10 cellular contexts compared by ENCODE assay signal in genomic region chr16:80369559-80369958, GRCh38.
DNase-seq lines count a peak whose midpoint lies in the region; ATAC-seq and TF ChIP-seq lines count a peak whose summit lies in the region.
"Had no signal": no experiment of that assay in that cellular context is flagged by ENCODE, and none has a peak within 500 bp of the region (broad histone marks: within the 10 kb centered on the region; RNA-seq: fewer than 3 reads in every experiment).

No MANE protein-coding gene starts in this region.

- no peaks in the 10 kb centered on the region for H3K9me2 ChIP-seq in PC-9 (ENCODE audit: insufficient read depth)

- H3K9me3 Mint-ChIP-seq in neural crest cell, result peaks cover 9% of the 10 kb centered on the region
- peaks cover 7% of the 10 kb centered on the region for H3K9me3 Mint-ChIP-seq in activated naive CD8-positive, alpha-beta T cell treated with anti-CD3 and anti-CD28 coated beads, Interleukin-2, amount 50 U/mL, for 24 hours
- H3K9me3 Mint-ChIP-seq in activated CD8-positive, alpha-beta T cell treated with anti-CD3 and anti-CD28 coated beads for 36 hours, result peaks cover 4% of the 10 kb centered on the region

- H3K79me2 ChIP-seq in PC-9 (ENCODE audit: low read depth) (no peaks in the 10 kb centered on the region), fibroblast of lung (ENCODE audit: control insufficient read depth, insufficient read depth, low read length) (no peaks in the 10 kb centered on the region)

- H3K9ac ChIP-seq in fibroblast of lung (ENCODE audit: insufficient read depth, low read length), result no peak overlapping the region

- no peaks in the 10 kb centered on the region for H3F3A ChIP-seq in PC-9 (ENCODE audit: insufficient read depth, low read depth)

- H2AFZ ChIP-seq in PC-9 (no peak overlapping the region), fibroblast of lung (ENCODE audit: low read length) (no peak overlapping the region)

- intact Hi-C loops in PC-9 (cut with micrococcal nuclease; ENCODE audit: unreplicated experiment), result no loop called here
- intact Hi-C loops in activated CD8-positive, alpha-beta T cell treated with anti-CD3 and anti-CD28 coated beads for 36 hours (cut with micrococcal nuclease), result no loop called here

- DNase-seq in PC-9, result peak in 1 of 2 experiments; percentile 3
- peak; percentile 59 to 64 for DNase-seq in fibroblast of lung (ENCODE audit: low read depth in 2 of 2)
- peak; percentile 31 for DNase-seq in neural crest cell (ENCODE audit: low read depth, low spot score)
- no peak for DNase-seq in activated naive CD8-positive, alpha-beta T cell treated with anti-CD3 and anti-CD28 coated beads, Interleukin-2, amount 50 U/mL, for 24 hours
- DNase-seq in activated naive CD4-positive, alpha-beta T cell treated with Interleukin-2 at 50 U/mL for 16 hours, result no peak
- no peak for DNase-seq in activated CD8-positive, alpha-beta T cell treated with anti-CD3 and anti-CD28 coated beads for 36 hours
- DNase-seq: naive B cell had no signal

- CTCF ChIA-PET in PC-9 (lab: Charles Lee), result no interaction called here
- CTCF ChIA-PET in activated CD8-positive, alpha-beta T cell treated with anti-CD3 and anti-CD28 coated beads for 36 hours (lab: Charles Lee), result no interaction called here

- H3K4me1 Mint-ChIP-seq in neural crest cell, result peaks cover 11% of the 10 kb centered on the region
- H3K4me1 Mint-ChIP-seq in activated naive CD8-positive, alpha-beta T cell treated with anti-CD3 and anti-CD28 coated beads, Interleukin-2, amount 50 U/mL, for 24 hours, result no peaks in the 10 kb centered on the region
- H3K4me1 Mint-ChIP-seq in activated CD8-positive, alpha-beta T cell treated with anti-CD3 and anti-CD28 coated beads for 36 hours (ENCODE audit: low read depth), result no peaks in the 10 kb centered on the region
- H3K4me1 Mint-ChIP-seq: naive B cell had no signal

- H3K36me3 ChIP-seq in PC-9 (ENCODE audit: low read depth), result no peaks in the 10 kb centered on the region
- H3K36me3 ChIP-seq in fibroblast of lung (ENCODE audit: control insufficient read depth, insufficient read depth, low read length), result no peaks in the 10 kb centered on the region

- POLR2A ChIA-PET in PC-9 (lab: Charles Lee; ENCODE audit: unreplicated experiment), result no interaction called here
- POLR2A ChIA-PET in activated CD8-positive, alpha-beta T cell treated with anti-CD3 and anti-CD28 coated beads for 36 hours (lab: Charles Lee), result no interaction called here

- ATAC-seq in HG02884 (IDR thresholded peaks at IDR 0.05; ENCODE audit: unreplicated experiment), result no peak
- ATAC-seq in activated naive CD8-positive, alpha-beta T cell treated with anti-CD3 and anti-CD28 coated beads, Interleukin-2, amount 50 U/mL, for 24 hours, result no peak
- no peak for ATAC-seq in activated CD8-positive, alpha-beta T cell treated with anti-CD3 and anti-CD28 coated beads for 36 hours

- BruUV-seq in PC-9 (replicated peaks; lab: Mats Ljungman, UMichigan), result no TSS peak

- H3K27ac Mint-ChIP-seq in neural crest cell (ENCODE audit: unreplicated experiment), result no peak overlapping the region
- no peak overlapping the region for H3K27ac Mint-ChIP-seq in activated naive CD8-positive, alpha-beta T cell treated with anti-CD3 and anti-CD28 coated beads, Interleukin-2, amount 50 U/mL, for 24 hours
- no peak overlapping the region for H3K27ac Mint-ChIP-seq in activated CD8-positive, alpha-beta T cell treated with anti-CD3 and anti-CD28 coated beads for 36 hours
- H3K27ac Mint-ChIP-seq: naive B cell had no signal

- H3K27ac ChIP-seq in PC-9 (no peak overlapping the region), fibroblast of lung (ENCODE audit: insufficient read depth, low read length) (no peak overlapping the region)
- H3K27ac ChIP-seq: SK-N-MC had no signal

- H3K9me3 ChIP-seq in PC-9 (ENCODE audit: insufficient read depth, low read depth) (no peaks in the 10 kb centered on the region), fibroblast of lung (ENCODE audit: control insufficient read depth, insufficient read depth, low read depth, low read length) (no peaks in the 10 kb centered on the region)

- H3K36me3 Mint-ChIP-seq in neural crest cell (ENCODE audit: low read depth), result peaks cover 5% of the 10 kb centered on the region
- H3K36me3 Mint-ChIP-seq in activated naive CD8-positive, alpha-beta T cell treated with anti-CD3 and anti-CD28 coated beads, Interleukin-2, amount 50 U/mL, for 24 hours (ENCODE audit: low read depth), result no peaks in the 10 kb centered on the region
- no peaks in the 10 kb centered on the region for H3K36me3 Mint-ChIP-seq in activated CD8-positive, alpha-beta T cell treated with anti-CD3 and anti-CD28 coated beads for 36 hours (ENCODE audit: low read depth)
- H3K36me3 Mint-ChIP-seq: naive B cell had no signal

- no peak overlapping the region for H3K4me3 Mint-ChIP-seq in neural crest cell
- H3K4me3 Mint-ChIP-seq in activated naive CD8-positive, alpha-beta T cell treated with anti-CD3 and anti-CD28 coated beads, Interleukin-2, amount 50 U/mL, for 24 hours, result no peak overlapping the region
- no peak overlapping the region for H3K4me3 Mint-ChIP-seq in activated CD8-positive, alpha-beta T cell treated with anti-CD3 and anti-CD28 coated beads for 36 hours
- H3K4me3 Mint-ChIP-seq: naive B cell had no signal

- peaks cover 3% of the 10 kb centered on the region for H3K27me3 Mint-ChIP-seq in neural crest cell (ENCODE audit: low read depth)
- peaks cover 2% of the 10 kb centered on the region for H3K27me3 Mint-ChIP-seq in activated naive CD8-positive, alpha-beta T cell treated with anti-CD3 and anti-CD28 coated beads, Interleukin-2, amount 50 U/mL, for 24 hours
- H3K27me3 Mint-ChIP-seq in activated CD8-positive, alpha-beta T cell treated with anti-CD3 and anti-CD28 coated beads for 36 hours, result peaks cover 2% of the 10 kb centered on the region
- H3K27me3 Mint-ChIP-seq: naive B cell had no signal

- H4K20me1 ChIP-seq in PC-9 (ENCODE audit: insufficient read depth) (no peaks in the 10 kb centered on the region), fibroblast of lung (ENCODE audit: control insufficient read depth, extremely low read depth, insufficient read depth, low read length) (no peaks in the 10 kb centered on the region)

- no peak overlapping the region for H3K4me3 ChIP-seq in GM12875 (ENCODE audit: low read depth, low read length)
- H3K4me3 ChIP-seq in PC-9, result no peak overlapping the region
- no peak overlapping the region for H3K4me3 ChIP-seq in fibroblast of lung (replicated peaks in 1 of 4; ENCODE audit: control extremely low read depth in 1 of 4, insufficient read depth in 1 of 4, low read depth in 3 of 4, low read length in 4 of 4)
- H3K4me3 ChIP-seq: SK-N-MC had no signal

- H3K27me3 ChIP-seq in PC-9 (ENCODE audit: insufficient read depth, low read depth) (peaks cover 14% of the 10 kb centered on the region; the same call in 1 of the 2 replicates), fibroblast of lung (ENCODE audit: control insufficient read depth, insufficient read depth, low read length) (no peaks in the 10 kb centered on the region)

- H3K4me1 ChIP-seq in PC-9 (replicated peaks; ENCODE audit: insufficient read depth), result no peaks in the 10 kb centered on the region
- H3K4me1 ChIP-seq in fibroblast of lung (ENCODE audit: control insufficient read depth, extremely low read depth, insufficient read depth, low read length), result no peaks in the 10 kb centered on the region

- no peak overlapping the region for H3K4me2 ChIP-seq in PC-9
- H3K4me2 ChIP-seq in fibroblast of lung (ENCODE audit: extremely low read depth, insufficient read depth, low read length), result no peak overlapping the region

- TF ChIP-seq CTCF in GM12875 (IDR thresholded peaks at IDR 0.05; ENCODE audit: borderline replicate concordance, insufficient read depth, low read depth, low read length) (peak; percentile 28; the same call in 1 of the 2 replicates), PC-9 (conservative IDR thresholded peaks at IDR 0.05) (peak; percentile 48), fibroblast of lung (conservative IDR thresholded peaks at IDR 0.05 in 1 of 2, IDR thresholded peaks at IDR 0.05 in 1 of 2; ENCODE audit: low read depth in 1 of 2, low read length in 2 of 2) (peak; percentile 68 to 78), neural crest cell (conservative IDR thresholded peaks at IDR 0.05) (peak; percentile 69)
- no peak for TF ChIP-seq CTCF in activated CD8-positive, alpha-beta T cell treated with anti-CD3 and anti-CD28 coated beads for 36 hours (IDR thresholded peaks at IDR 0.05)

Comparison
In these comparisons a context has a peak if more than half of its experiments do, and no peak if none do; other contexts are left out.
1. DNase-seq: peak in fibroblast of lung (2 of 2) and neural crest cell (single experiment); none in activated naive CD8-positive, alpha-beta T cell treated with anti-CD3 and anti-CD28 coated beads, Interleukin-2, amount 50 U/mL, for 24 hours (single experiment), activated naive CD4-positive, alpha-beta T cell treated with Interleukin-2 at 50 U/mL for 16 hours (single experiment) and activated CD8-positive, alpha-beta T cell treated with anti-CD3 and anti-CD28 coated beads for 36 hours (single experiment).